In the genomic region with DNA sequence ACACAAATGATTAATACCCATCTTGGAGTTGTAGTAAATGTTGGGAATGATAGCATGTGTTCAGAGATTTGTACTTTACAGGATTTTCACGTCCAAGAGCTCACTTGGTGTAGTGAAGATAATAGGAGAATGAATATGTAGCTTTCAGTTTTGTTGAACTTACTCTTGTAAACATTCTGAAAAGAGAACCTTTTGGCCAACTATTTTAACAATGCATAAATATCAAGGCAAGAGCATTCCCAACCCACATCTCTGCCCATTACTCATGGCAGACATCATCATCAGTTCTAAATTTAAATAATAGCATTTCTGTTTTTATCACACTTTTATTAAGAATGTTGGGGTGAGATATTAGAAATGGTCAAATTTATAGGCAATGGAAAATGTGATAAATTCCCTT, we compare ENCODE assay signal across 1 cellular context.
TF ChIP-seq lines count a peak whose summit lies in the region.

No MANE protein-coding gene starts in this region.

TF ChIP-seq in WTC11, 78 proteins besides CTCF, POLR2A, EP300 and RAD21 (continued from another document):
- TF ChIP-seq, protein P1, sequence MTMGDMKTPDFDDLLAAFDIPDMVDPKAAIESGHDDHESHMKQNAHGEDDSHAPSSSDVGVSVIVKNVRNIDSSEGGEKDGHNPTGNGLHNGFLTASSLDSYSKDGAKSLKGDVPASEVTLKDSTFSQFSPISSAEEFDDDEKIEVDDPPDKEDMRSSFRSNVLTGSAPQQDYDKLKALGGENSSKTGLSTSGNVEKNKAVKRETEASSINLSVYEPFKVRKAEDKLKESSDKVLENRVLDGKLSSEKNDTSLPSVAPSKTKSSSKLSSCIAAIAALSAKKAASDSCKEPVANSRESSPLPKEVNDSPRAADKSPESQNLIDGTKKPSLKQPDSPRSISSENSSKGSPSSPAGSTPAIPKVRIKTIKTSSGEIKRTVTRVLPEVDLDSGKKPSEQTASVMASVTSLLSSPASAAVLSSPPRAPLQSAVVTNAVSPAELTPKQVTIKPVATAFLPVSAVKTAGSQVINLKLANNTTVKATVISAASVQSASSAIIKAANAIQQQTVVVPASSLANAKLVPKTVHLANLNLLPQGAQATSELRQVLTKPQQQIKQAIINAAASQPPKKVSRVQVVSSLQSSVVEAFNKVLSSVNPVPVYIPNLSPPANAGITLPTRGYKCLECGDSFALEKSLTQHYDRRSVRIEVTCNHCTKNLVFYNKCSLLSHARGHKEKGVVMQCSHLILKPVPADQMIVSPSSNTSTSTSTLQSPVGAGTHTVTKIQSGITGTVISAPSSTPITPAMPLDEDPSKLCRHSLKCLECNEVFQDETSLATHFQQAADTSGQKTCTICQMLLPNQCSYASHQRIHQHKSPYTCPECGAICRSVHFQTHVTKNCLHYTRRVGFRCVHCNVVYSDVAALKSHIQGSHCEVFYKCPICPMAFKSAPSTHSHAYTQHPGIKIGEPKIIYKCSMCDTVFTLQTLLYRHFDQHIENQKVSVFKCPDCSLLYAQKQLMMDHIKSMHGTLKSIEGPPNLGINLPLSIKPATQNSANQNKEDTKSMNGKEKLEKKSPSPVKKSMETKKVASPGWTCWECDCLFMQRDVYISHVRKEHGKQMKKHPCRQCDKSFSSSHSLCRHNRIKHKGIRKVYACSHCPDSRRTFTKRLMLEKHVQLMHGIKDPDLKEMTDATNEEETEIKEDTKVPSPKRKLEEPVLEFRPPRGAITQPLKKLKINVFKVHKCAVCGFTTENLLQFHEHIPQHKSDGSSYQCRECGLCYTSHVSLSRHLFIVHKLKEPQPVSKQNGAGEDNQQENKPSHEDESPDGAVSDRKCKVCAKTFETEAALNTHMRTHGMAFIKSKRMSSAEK (CRISPR knock-in tag; IDR thresholded peaks at IDR 0.05; ENCODE audit: borderline replicate concordance) = no peak
- TF ChIP-seq, protein P2, sequence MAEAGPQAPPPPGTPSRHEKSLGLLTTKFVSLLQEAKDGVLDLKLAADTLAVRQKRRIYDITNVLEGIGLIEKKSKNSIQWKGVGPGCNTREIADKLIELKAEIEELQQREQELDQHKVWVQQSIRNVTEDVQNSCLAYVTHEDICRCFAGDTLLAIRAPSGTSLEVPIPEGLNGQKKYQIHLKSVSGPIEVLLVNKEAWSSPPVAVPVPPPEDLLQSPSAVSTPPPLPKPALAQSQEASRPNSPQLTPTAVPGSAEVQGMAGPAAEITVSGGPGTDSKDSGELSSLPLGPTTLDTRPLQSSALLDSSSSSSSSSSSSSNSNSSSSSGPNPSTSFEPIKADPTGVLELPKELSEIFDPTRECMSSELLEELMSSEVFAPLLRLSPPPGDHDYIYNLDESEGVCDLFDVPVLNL (CRISPR knock-in tag; IDR thresholded peaks at IDR 0.05; ENCODE audit: borderline replicate concordance, low read depth) = no peak
- TF ChIP-seq ZNF219 (CRISPR knock-in tag; IDR thresholded peaks at IDR 0.05; ENCODE audit: borderline replicate concordance) = no peak
